Comparison of ENCODE assay signal across 10 cellular contexts in genomic region chr17:48915459-48916282, GRCh38. TPM values are rescaled to one million over a fixed set of nuclear protein-coding genes. Genes with fewer than 3 reads are reported as not detected.
DNase-seq lines count a peak whose midpoint lies in the region; ATAC-seq and TF ChIP-seq lines count a peak whose summit lies in the region.
"Had no signal": no experiment of that assay in that cellular context is flagged by ENCODE, and none has a peak within 500 bp of the region (broad histone marks: within the 10 kb centered on the region; RNA-seq: fewer than 3 reads in every experiment).

No MANE protein-coding gene starts in this region.

- POLR2A ChIA-PET in HEK293 (lab: Yijun Ruan, JAX), result interaction anchor here (0.6 to 3.1 kb wide), 5 partner anchors 9 to 82 kb away, joined by 3 to 14 read pairs (median 4); partner anchors contain the start of gene ATP5MC1

- intact Hi-C loops in ascending aorta (cut with DNase I) (loop anchor here (5.0 kb wide), 1 partner anchor 923 kb away; no protein-coding TSS in a partner anchor), mucosa of descending colon (cut with DNase I, micrococcal nuclease) (no loop called here), vagina (cut with DNase I) (no loop called here)

- H3K27me3 ChIP-seq in ascending aorta, result no peaks in the 10 kb centered on the region
- no peaks in the 10 kb centered on the region for H3K27me3 ChIP-seq in vagina
- H3K27me3 ChIP-seq: thyroid gland had no signal

- no peak for TF ChIP-seq POLR2A in vagina (IDR thresholded peaks at IDR 0.05)

- ATAC-seq in mucosa of descending colon, result peak; percentile 82

- H3K27ac ChIP-seq in HEK293 (ENCODE audit: extremely low read depth, low read depth, low read length), result no peak overlapping the region
- H3K27ac ChIP-seq in ascending aorta, result peak overlapping the region; percentile 3 to 28
- peak overlapping the region; percentile 47 for H3K27ac ChIP-seq in vagina

- peaks cover 94 to 99% of the 10 kb centered on the region in 2 experiments for H3K36me3 ChIP-seq in HEK293 (ENCODE audit: control insufficient read depth in 2 of 2, insufficient read depth in 1 of 2, low read length in 2 of 2)
- H3K36me3 ChIP-seq in ascending aorta, result peaks cover 51 to 80% of the 10 kb centered on the region in 2 donors
- peaks cover 3% of the 10 kb centered on the region for H3K36me3 ChIP-seq in mucosa of descending colon (ENCODE audit: low read depth)
- H3K36me3 ChIP-seq in vagina, result peaks cover 7 to 48% of the 10 kb centered on the region in 2 donors

- peak; percentile 46 for DNase-seq in GM12864 (ENCODE audit: low read depth)
- peak; percentile 33 for DNase-seq in OCI-M1 (lab: John Stamatoyannopoulos, UW)
- no peak for DNase-seq in ascending aorta (ENCODE audit: low spot score in 2 of 2)
- DNase-seq in mucosa of descending colon, result no peak
- no peak for DNase-seq in vagina (ENCODE audit: extremely low spot score in 2 of 2)
- no peak for DNase-seq in middle frontal gyrus (ENCODE audit: extremely low spot score, low spot score)
- no peak for DNase-seq in HuH-7 (ENCODE audit: low spot score)

- H3K9me3 ChIP-seq in HEK293 (ENCODE audit: control insufficient read depth, insufficient read depth, low read depth, low read length) (no peaks in the 10 kb centered on the region), ascending aorta (no peaks in the 10 kb centered on the region), mucosa of descending colon (no peaks in the 10 kb centered on the region), vagina (no peaks in the 10 kb centered on the region)
- H3K9me3 ChIP-seq: thyroid gland had no signal

- CTCF ChIA-PET in HEK293 (lab: Yijun Ruan, JAX), result interaction anchor here (0.6 to 1.1 kb wide), 2 partner anchors 8 to 31 kb away, joined by 4 to 7 read pairs; no protein-coding TSS in a partner anchor

- H3K4me3 ChIP-seq in GM12864 (ENCODE audit: low read depth, low read length) (peak overlapping the region; percentile 36; the same call in 1 of the 2 replicates), HEK293 (ENCODE audit: low read depth, low read length) (no peak overlapping the region), ascending aorta (no peak overlapping the region), mucosa of descending colon (no peak overlapping the region), vagina (no peak overlapping the region)
- H3K4me3 ChIP-seq: thyroid gland had no signal

- TF ChIP-seq CTCF in GM12864 (IDR thresholded peaks at IDR 0.05; ENCODE audit: low read depth, low read length, missing control alignments), result no peak
- TF ChIP-seq CTCF in HEK293 (tag by site-specific recombination; IDR thresholded peaks at IDR 0.05), result no peak
- no peak for TF ChIP-seq CTCF in ascending aorta (IDR thresholded peaks at IDR 0.05)
- no peak for TF ChIP-seq CTCF in mucosa of descending colon (IDR thresholded peaks at IDR 0.05)
- no peak for TF ChIP-seq CTCF in vagina (IDR thresholded peaks at IDR 0.05)

- peaks cover 3% of the 10 kb centered on the region for H3K4me1 ChIP-seq in HEK293 (ENCODE audit: control insufficient read depth, insufficient read depth, low read length)
- H3K4me1 ChIP-seq in ascending aorta, result peaks cover 4 to 8% of the 10 kb centered on the region in 2 donors
- peaks cover 3% of the 10 kb centered on the region for H3K4me1 ChIP-seq in mucosa of descending colon (ENCODE audit: low read depth)
- H3K4me1 ChIP-seq in vagina, result peaks cover 31% of the 10 kb centered on the region

TF ChIP-seq in HEK293, 187 proteins besides CTCF, POLR2A, EP300 and RAD21:
- TF ChIP-seq ZNF654 (tag by site-specific recombination; IDR thresholded peaks at IDR 0.05; ENCODE audit: low read depth) (0 out of 2 replicates have a peak, but pooled peaks have one; percentile 1), ZNF544 (tag by site-specific recombination; IDR thresholded peaks at IDR 0.05) (no peak), ZNF133 (tag by site-specific recombination; IDR thresholded peaks at IDR 0.05) (no peak), ZNF521 (tag by site-specific recombination; IDR thresholded peaks at IDR 0.05) (no peak), ZNF404 (tag by site-specific recombination; IDR thresholded peaks at IDR 0.05) (no peak), ZNF24 (tag by site-specific recombination; IDR thresholded peaks at IDR 0.05) (no peak), ZNF140 (tag by site-specific recombination; IDR thresholded peaks at IDR 0.05) (no peak)

RNA-seq across cellular contexts. Expression of gene UBE2Z, which starts 7.5 kb away (rescaled TPM):
- total RNA-seq in ascending aorta (68.8 TPM), mucosa of descending colon (10 to 100 TPM; 67.6 to 70.5 (median 68.1) TPM), vagina (67.3 TPM)

RNA-seq across cellular contexts. Expression of gene ATP5MC1, which starts 23.1 kb away (rescaled TPM):
- total RNA-seq in ascending aorta (173 TPM), mucosa of descending colon (100 to 1,000 TPM; 115 to 223 (median 198) TPM), vagina (90.8 TPM)

RNA-seq across cellular contexts. Expression of gene SNF8, which starts 29.0 kb away (rescaled TPM):
- total RNA-seq in ascending aorta (36.5 TPM), mucosa of descending colon (100 to 1,000 TPM in 2 of 3 donors, 10 to 100 TPM in 1; 90.3 to 112 (median 101) TPM), vagina (64.1 TPM)

RNA-seq across cellular contexts. Expression of gene GIP, which starts 52.7 kb away (rescaled TPM):
- total RNA-seq in ascending aorta, result not detected
- not detected for total RNA-seq in mucosa of descending colon
- total RNA-seq in vagina, result not detected
- total RNA-seq: T-helper 1 cell treated with Interleukin-12 subunit alpha and Interleukin-12 subunit beta and Interleukin-4 antibody, amounts not matched to agents 30 ng/mL and 1 ng/mL, for 36 hours; thyroid gland had no signal

Comparison
In these comparisons a context has a peak if more than half of its experiments do, and no peak if none do; other contexts are left out.
1. DNase-seq: peak in GM12864 (single experiment) and OCI-M1 (single experiment); none in ascending aorta (0 of 2), mucosa of descending colon (0 of 3), vagina (0 of 2), middle frontal gyrus (single experiment) and HuH-7 (single experiment).